24 cellular contexts compared by ENCODE assay signal in genomic region chr15:49987198-49987785, GRCh38.
DNase-seq lines count a peak whose midpoint lies in the region; ATAC-seq and TF ChIP-seq lines count a peak whose summit lies in the region.
"Had no signal": no experiment of that assay in that cellular context is flagged by ENCODE, and none has a peak within 500 bp of the region (broad histone marks: within the 10 kb centered on the region; RNA-seq: fewer than 3 reads in every experiment).

No MANE protein-coding gene starts in this region.

- no peaks in the 10 kb centered on the region for H3K27me3 Mint-ChIP-seq in T-helper 2 cell treated with Interferon-gamma antibody and Interleukin-4, amounts not matched to agents 5 μg/mL and 100 μg/mL, for 36 hours (ENCODE audit: low read depth)
- H3K27me3 Mint-ChIP-seq: activated CD4-positive, alpha-beta T cell treated with anti-CD3 and anti-CD28 coated beads for 36 hours; activated naive CD8-positive, alpha-beta T cell treated with anti-CD3 and anti-CD28 coated beads, Interleukin-2, amount 10 ng/mL, durations not matched to agents 7 days and 5 days; CD4-positive, alpha-beta memory T cell had no signal

- no peaks in the 10 kb centered on the region for H3K36me3 ChIP-seq in IMR-90 (ENCODE audit: control insufficient read depth, insufficient read depth, low read length)
- H3K36me3 ChIP-seq: breast epithelium, MG63 had no signal

- no peak overlapping the region for H3K9ac ChIP-seq in IMR-90 (ENCODE audit: low read depth, low read length)

- peaks cover 3% of the 10 kb centered on the region for H3K9me1 ChIP-seq in IMR-90 (ENCODE audit: insufficient read depth, low read length)

- dilution Hi-C loops in IMR-90 (cut with HindIII; ENCODE audit: low sequenced_read_pairs, unreplicated experiment), result no loop called here

- no peak overlapping the region; the same call in 1 of the 2 replicates for H2AK5ac ChIP-seq in IMR-90 (ENCODE audit: low read depth, low read length)

- H2BK5ac ChIP-seq in IMR-90 (ENCODE audit: low read depth, low read length, poor library complexity, severe bottlenecking), result no peak overlapping the region

- H3K27ac Mint-ChIP-seq in T-helper 2 cell treated with Interferon-gamma antibody and Interleukin-4, amounts not matched to agents 5 μg/mL and 100 μg/mL, for 36 hours, result no peak overlapping the region
- H3K27ac Mint-ChIP-seq: activated CD4-positive, alpha-beta T cell treated with anti-CD3 and anti-CD28 coated beads for 36 hours; activated naive CD8-positive, alpha-beta T cell treated with anti-CD3 and anti-CD28 coated beads, Interleukin-2, amount 10 ng/mL, durations not matched to agents 7 days and 5 days; activated T-helper 17 cell treated with anti-CD3 and anti-CD28 coated beads, Interleukin-2, amount 50 U/mL, for 72 hours; CD4-positive, alpha-beta memory T cell had no signal

- no TSS peak for BruUV-seq in IMR-90 (replicated peaks; lab: Mats Ljungman, UMichigan)

- H3K4me3 ChIP-seq in IMR-90 (ENCODE audit: insufficient read depth, low read depth, low read length) (no peak overlapping the region), cardiac fibroblast (replicated peaks in 1 of 2; ENCODE audit: low read depth in 2 of 2, low read length in 2 of 2) (no peak overlapping the region)
- H3K4me3 ChIP-seq: breast epithelium, dorsolateral prefrontal cortex, MG63, testis had no signal

- no peak for TF ChIP-seq POLR2A in IMR-90 (IDR thresholded peaks at IDR 0.05; ENCODE audit: low read depth, low read length)

- H2AK9ac ChIP-seq in IMR-90 (replicated peaks; ENCODE audit: low read depth, low read length, poor library complexity), result no peak overlapping the region

- peaks cover 9% of the 10 kb centered on the region for H3K4me1 Mint-ChIP-seq in T-helper 2 cell treated with Interferon-gamma antibody and Interleukin-4, amounts not matched to agents 5 μg/mL and 100 μg/mL, for 36 hours (ENCODE audit: low read depth)
- H3K4me1 Mint-ChIP-seq: activated CD4-positive, alpha-beta T cell treated with anti-CD3 and anti-CD28 coated beads for 36 hours; activated naive CD8-positive, alpha-beta T cell treated with anti-CD3 and anti-CD28 coated beads, Interleukin-2, amount 10 ng/mL, durations not matched to agents 7 days and 5 days; activated T-helper 17 cell treated with anti-CD3 and anti-CD28 coated beads, Interleukin-2, amount 50 U/mL, for 72 hours; CD4-positive, alpha-beta memory T cell; stimulated activated effector memory CD8-positive, alpha-beta T cell treated with anti-CD3 and anti-CD28 coated beads, Interleukin-12 subunit alpha, Interleukin-12 subunit beta, amount 100 ng/mL, for 72 hours had no signal

- no peak overlapping the region for H3K4me2 ChIP-seq in IMR-90 (ENCODE audit: low read depth, low read length)

- no peak overlapping the region for H3K56ac ChIP-seq in IMR-90 (ENCODE audit: extremely low read depth, insufficient read depth, low read length)

- no peak overlapping the region for H3K4ac ChIP-seq in IMR-90 (ENCODE audit: low read depth, low read length)

- TF ChIP-seq CTCF in IMR-90 (conservative IDR thresholded peaks at IDR 0.05; ENCODE audit: low read depth, low read length), result no peak
- TF ChIP-seq CTCF in cardiac fibroblast (IDR thresholded peaks at IDR 0.05; ENCODE audit: low read depth, low read length), result no peak

- POLR2A ChIA-PET in IMR-90 (lab: Charles Lee; ENCODE audit: unreplicated experiment), result no interaction called here

- intact Hi-C loops in IMR-90 (cut with micrococcal nuclease) (no loop called here), left ventricle myocardium superior (cut with micrococcal nuclease) (no loop called here), sciatic nerve (cut with DNase I) (no loop called here)

- no peaks in the 10 kb centered on the region for H4K20me1 ChIP-seq in IMR-90 (ENCODE audit: insufficient read depth, low read length)

- H3K4me3 Mint-ChIP-seq in T-helper 2 cell treated with Interferon-gamma antibody and Interleukin-4, amounts not matched to agents 5 μg/mL and 100 μg/mL, for 36 hours, result no peak overlapping the region
- H3K4me3 Mint-ChIP-seq: activated CD4-positive, alpha-beta T cell treated with anti-CD3 and anti-CD28 coated beads for 36 hours; activated naive CD8-positive, alpha-beta T cell treated with anti-CD3 and anti-CD28 coated beads, Interleukin-2, amount 10 ng/mL, durations not matched to agents 7 days and 5 days; activated T-helper 17 cell treated with anti-CD3 and anti-CD28 coated beads, Interleukin-2, amount 50 U/mL, for 72 hours; CD4-positive, alpha-beta memory T cell; stimulated activated effector memory CD8-positive, alpha-beta T cell treated with anti-CD3 and anti-CD28 coated beads, Interleukin-12 subunit alpha, Interleukin-12 subunit beta, amount 100 ng/mL, for 72 hours had no signal

- H3K79me1 ChIP-seq in IMR-90 (ENCODE audit: low read depth in 1 of 2, low read length in 2 of 2), result no peaks in the 10 kb centered on the region

- peak overlapping the region; percentile 98 for H3K18ac ChIP-seq in IMR-90 (ENCODE audit: low read depth, low read length)

- H3K4me1 ChIP-seq in IMR-90 (ENCODE audit: control insufficient read depth, insufficient read depth, low read length), result peaks cover 21% of the 10 kb centered on the region
- H3K4me1 ChIP-seq: breast epithelium had no signal

- TF ChIP-seq RAD21 in IMR-90 (IDR thresholded peaks at IDR 0.05; ENCODE audit: low read length), result no peak

- H3K14ac ChIP-seq in IMR-90 (replicated peaks; ENCODE audit: low read depth, low read length), result no peak overlapping the region

- WGBS in IMR-90 (ENCODE audit: extremely low coverage in 2 of 2, insufficient read length in 1 of 2), 2 experiments, result 70% methylated on average over 2 of the region's 3 CpGs; no CpG with 5 or more reads in 1 of the 2 experiments

- H3K23ac ChIP-seq in IMR-90 (ENCODE audit: low read depth, low read length), result no peak overlapping the region

- peak overlapping the region; percentile 37 to 40; a peak in 2 of 4 replicates for H4K8ac ChIP-seq in IMR-90 (ENCODE audit: low read depth in 2 of 2, low read length in 2 of 2)

- in situ Hi-C loops in IMR-90 (cut with MboI; ENCODE audit: low sequenced_read_pairs), result no loop called here

- DNase-seq in IMR-90 (peak; percentile 20), cardiac fibroblast (ENCODE audit: low read depth in 2 of 2) (peak; percentile 19 to 68), left ventricle myocardium superior (no peak), sciatic nerve (ENCODE audit: low spot score) (no peak), D341Med (ENCODE audit: low spot score) (no peak), DMS79 treated with DMSO at 0.1 percent for 48 hours (lab: John Stamatoyannopoulos, UW) (no peak)
- no peak for DNase-seq in T-helper 2 cell treated with Interferon-gamma antibody and Interleukin-4, amounts not matched to agents 5 μg/mL and 100 μg/mL, for 36 hours (ENCODE audit: low spot score)
- DNase-seq: activated CD4-positive, alpha-beta T cell treated with anti-CD3 and anti-CD28 coated beads for 36 hours; activated naive CD8-positive, alpha-beta T cell treated with anti-CD3 and anti-CD28 coated beads, Interleukin-2, amount 10 ng/mL, durations not matched to agents 7 days and 5 days; CD4-positive, alpha-beta memory T cell; DMS53; dorsolateral prefrontal cortex; erythroblast; GOT3; MG63; NCI-H2171 treated with DMSO at 0.1 percent for 48 hours; NCI-H69; T-helper 1 cell; testis had no signal

- H3K9me3 Mint-ChIP-seq in T-helper 2 cell treated with Interferon-gamma antibody and Interleukin-4, amounts not matched to agents 5 μg/mL and 100 μg/mL, for 36 hours, result no peaks in the 10 kb centered on the region
- H3K9me3 Mint-ChIP-seq: activated naive CD8-positive, alpha-beta T cell treated with anti-CD3 and anti-CD28 coated beads, Interleukin-2, amount 10 ng/mL, durations not matched to agents 7 days and 5 days; activated T-helper 17 cell treated with anti-CD3 and anti-CD28 coated beads, Interleukin-2, amount 50 U/mL, for 72 hours; CD4-positive, alpha-beta memory T cell; stimulated activated effector memory CD8-positive, alpha-beta T cell treated with anti-CD3 and anti-CD28 coated beads, Interleukin-12 subunit alpha, Interleukin-12 subunit beta, amount 100 ng/mL, for 72 hours had no signal

- no peaks in the 10 kb centered on the region for H3K27me3 ChIP-seq in IMR-90 (ENCODE audit: control insufficient read depth, insufficient read depth, low read length)
- H3K27me3 ChIP-seq: breast epithelium, dorsolateral prefrontal cortex, MG63, testis had no signal

- H4K91ac ChIP-seq in IMR-90 (ENCODE audit: insufficient read depth, low read depth, low read length), result peak overlapping the region; percentile 69

- peaks cover 23% of the 10 kb centered on the region for H3K36me3 Mint-ChIP-seq in T-helper 2 cell treated with Interferon-gamma antibody and Interleukin-4, amounts not matched to agents 5 μg/mL and 100 μg/mL, for 36 hours (ENCODE audit: low read depth)
- H3K36me3 Mint-ChIP-seq: CD4-positive, alpha-beta memory T cell had no signal

- H4K5ac ChIP-seq in IMR-90 (ENCODE audit: low read depth, low read length), result peak overlapping the region; percentile 51

- H2BK20ac ChIP-seq in IMR-90 (ENCODE audit: low read depth, low read length), result 0 out of 2 replicates have a peak overlapping the region, but pooled peaks have one; percentile 3

- CTCF ChIA-PET in IMR-90 (lab: Yijun Ruan, JAX), result interaction anchor here (0.6 kb wide), 1 partner anchor 38 kb away, joined by 4 read pairs; no protein-coding TSS in a partner anchor

- H3K27ac ChIP-seq in IMR-90 (ENCODE audit: insufficient read depth, low read length), result peak overlapping the region; percentile 67; the same call in 1 of the 2 replicates
- H3K27ac ChIP-seq: breast epithelium, dorsolateral prefrontal cortex, testis had no signal

- no peaks in the 10 kb centered on the region for H3K9me3 ChIP-seq in IMR-90 (ENCODE audit: control insufficient read depth, insufficient read depth, low read length)
- H3K9me3 ChIP-seq: breast epithelium, MG63, testis had no signal

- peak overlapping the region; percentile 27 for H2BK120ac ChIP-seq in IMR-90 (ENCODE audit: low read depth, low read length)

- peak overlapping the region; percentile 80; the same call in 2 of the 3 replicates for H2BK15ac ChIP-seq in IMR-90 (ENCODE audit: low read depth, low read length)

- no peak overlapping the region for H2AFZ ChIP-seq in IMR-90 (replicated peaks; ENCODE audit: low read length, poor library complexity)

- ATAC-seq in IMR-90 (ENCODE audit: low read depth), result no peak
- ATAC-seq in left ventricle myocardium superior, result peak; percentile 47
- peak; percentile 27 for ATAC-seq in sciatic nerve
- no peak for ATAC-seq in GM18873 (IDR thresholded peaks at IDR 0.05; ENCODE audit: low FRiP score, unreplicated experiment)
- ATAC-seq: activated CD4-positive, alpha-beta T cell treated with anti-CD3 and anti-CD28 coated beads for 36 hours; activated T-helper 17 cell treated with anti-CD3 and anti-CD28 coated beads, Interleukin-2, amount 50 U/mL, for 72 hours; HepG2; stimulated activated effector memory CD8-positive, alpha-beta T cell treated with anti-CD3 and anti-CD28 coated beads, Interleukin-12 subunit alpha, Interleukin-12 subunit beta, amount 100 ng/mL, for 72 hours had no signal

TF ChIP-seq in IMR-90, 13 proteins besides CTCF, POLR2A, EP300 and RAD21 (continues in another document):
- TF ChIP-seq NFE2L2 (IDR thresholded peaks at IDR 0.05; ENCODE audit: low read depth, low read length), result no peak

Comparison
In these comparisons a context has a peak if more than half of its experiments do, and no peak if none do; other contexts are left out.
1. ATAC-seq: peak in left ventricle myocardium superior (single experiment) and sciatic nerve (single experiment); none in IMR-90 (single experiment) and GM18873 (single experiment).
2. DNase-seq: peak in IMR-90 (single experiment) and cardiac fibroblast (2 of 2); none in left ventricle myocardium superior (single experiment), sciatic nerve (single experiment), D341Med (single experiment), DMS79 treated with DMSO at 0.1 percent for 48 hours (single experiment) and T-helper 2 cell treated with Interferon-gamma antibody and Interleukin-4, amounts not matched to agents 5 μg/mL and 100 μg/mL, for 36 hours (single experiment).